ENCODE assay signal across 26 cellular contexts in the genomic region with DNA sequence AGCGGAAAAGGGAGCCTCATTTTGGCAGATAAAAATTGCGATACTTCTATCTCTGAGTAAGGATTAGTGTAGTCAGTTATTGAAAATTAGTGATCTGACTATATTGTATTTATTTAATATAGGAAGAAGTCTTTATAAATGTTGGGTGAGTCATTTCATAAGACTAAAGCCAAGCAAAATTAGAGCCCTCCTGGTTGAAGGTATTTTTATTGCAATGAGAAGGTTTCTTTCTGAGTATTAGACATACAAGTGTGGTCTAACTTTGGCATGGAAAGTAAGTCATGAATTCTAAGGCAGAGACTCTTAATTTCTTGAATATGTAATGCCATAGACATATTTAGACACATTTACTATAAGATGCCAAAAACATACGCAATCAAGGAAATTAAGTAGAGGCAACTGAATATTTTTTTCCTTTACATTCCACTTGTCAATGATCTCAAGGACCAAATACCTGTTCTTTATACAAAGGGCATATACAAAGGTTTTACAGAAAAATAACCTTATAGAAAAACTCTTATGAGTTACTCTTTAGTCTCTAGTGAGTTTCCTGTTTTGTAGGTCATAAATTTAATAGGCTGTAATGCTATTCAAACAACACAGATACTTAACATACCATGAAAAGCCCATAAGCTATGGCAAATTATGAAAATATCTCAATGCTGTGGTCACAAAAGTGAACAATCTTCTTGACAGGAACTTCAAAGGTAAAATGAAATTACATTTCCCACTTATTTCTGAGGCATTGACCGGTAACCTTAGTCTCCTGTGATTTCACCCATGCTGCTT.
"Had no signal": no experiment of that assay in that cellular context is flagged by ENCODE, and none has a peak within 500 bp of the region (broad histone marks: within the 10 kb centered on the region; RNA-seq: fewer than 3 reads in every experiment).

No MANE protein-coding gene starts in this region.

- FAIRE-seq: endometrium, islet of Langerhans, keratinocyte had no signal

- H3K9me3 ChIP-seq: esophagus squamous epithelium, gastrocnemius medialis, heart right ventricle, left lung, lower lobe of right lung, mucosa of descending colon had no signal

- H3K36me3 ChIP-seq: esophagus squamous epithelium, gastrocnemius medialis, heart right ventricle, left lung, lower lobe of right lung had no signal

- H3K27ac ChIP-seq: epithelial cell of prostate, esophagus squamous epithelium, gastrocnemius medialis, heart right ventricle, left lung, lower lobe of right lung had no signal

- ATAC-seq: effector memory CD8-positive, alpha-beta T cell; esophagus mucosa; gastrocnemius medialis; heart right ventricle; left cardiac atrium; left lung; left ventricle myocardium superior; mucosa of descending colon; naive thymus-derived CD8-positive, alpha-beta T cell had no signal

- H3K4me3 ChIP-seq: esophagus squamous epithelium, gastrocnemius medialis, heart right ventricle, left lung, lower lobe of right lung, mucosa of descending colon had no signal

- H3K27me3 ChIP-seq: esophagus squamous epithelium, gastrocnemius medialis, heart right ventricle, left lung had no signal

- DNase-seq: cortex of kidney; effector CD8-positive, alpha-beta T cell; effector memory CD8-positive, alpha-beta T cell; endodermal cell; erythroblast; esophagus squamous epithelium; foreskin fibroblast; foreskin melanocyte; gastrocnemius medialis; glutamatergic neuron; head of caudate nucleus; heart right ventricle; hippocampal formation; left cardiac atrium; left lung; left ventricle myocardium superior; lower lobe of right lung; mesenchymal stem cell; mucosa of descending colon; naive B cell; naive thymus-derived CD8-positive, alpha-beta T cell had no signal
